In the genomic region with DNA sequence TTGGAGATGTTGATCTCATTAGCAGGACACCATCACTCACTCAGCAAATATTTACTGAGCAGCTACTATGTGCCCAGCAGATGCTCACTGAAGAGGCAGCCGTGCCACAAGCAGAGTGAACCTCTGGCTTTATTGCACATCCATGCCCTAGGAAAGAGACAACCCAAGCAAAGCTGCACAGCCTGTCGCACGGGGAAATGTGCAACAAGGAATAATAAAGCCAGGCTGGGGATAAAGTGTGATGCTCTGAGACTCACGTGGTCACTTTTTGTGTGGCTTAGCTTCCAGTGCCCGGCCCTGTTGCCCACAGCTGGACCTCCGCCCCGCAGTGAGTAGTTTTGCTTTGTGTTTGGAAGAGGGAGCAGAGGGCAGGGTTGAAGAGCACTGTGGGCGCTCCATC, we compare ENCODE assay signal across 25 cellular contexts.
DNase-seq lines count a peak whose midpoint lies in the region; ATAC-seq, FAIRE-seq and TF ChIP-seq lines count a peak whose summit lies in the region.
"Had no signal": no experiment of that assay in that cellular context is flagged by ENCODE, and none has a peak within 500 bp of the region (broad histone marks: within the 10 kb centered on the region; RNA-seq: fewer than 3 reads in every experiment).

No MANE protein-coding gene starts in this region.

- WGBS in A549 (ENCODE audit: missing lambda C conversion rate), result 88% methylated on average over 8 of the region's 8 CpGs

- H3K4me2 ChIP-seq in A549, result no peak overlapping the region
- H3K4me2 ChIP-seq: BLaER1 had no signal

- H3K9me3 ChIP-seq in A549, result no peaks in the 10 kb centered on the region
- H3K9me3 ChIP-seq: BE2C, BLaER1 had no signal

- H3K27ac ChIP-seq in A549, result peak overlapping the region; percentile 86 to 93; a peak in 5 of 6 replicates
- H3K27ac ChIP-seq: 22Rv1, BLaER1 had no signal

- ATAC-seq in A549, result no peak
- no peak for ATAC-seq in GM19395 (IDR thresholded peaks at IDR 0.05; ENCODE audit: unreplicated experiment)
- ATAC-seq: GM12878 had no signal

- no peak for TF ChIP-seq EP300 in A549 (IDR thresholded peaks at IDR 0.05)

- POLR2A ChIA-PET in A549 (lab: Yijun Ruan, JAX), result no interaction called here

- TF ChIP-seq RAD21 in A549 (conservative IDR thresholded peaks at IDR 0.05 in 1 of 2, IDR thresholded peaks at IDR 0.05 in 1 of 2), result no peak

- H3K4me1 ChIP-seq in A549, result peaks cover 45% of the 10 kb centered on the region
- H3K4me1 ChIP-seq: BE2C had no signal

- no peak for FAIRE-seq in A549 (lab: Jason Lieb, UNC)
- FAIRE-seq: GM12878, GM12892, GM18507 had no signal

- no peak for TF ChIP-seq POLR2A in A549 (IDR thresholded peaks at IDR 0.05; ENCODE audit: low read length)

- H3K4me3 ChIP-seq in A549, result no peak overlapping the region
- H3K4me3 ChIP-seq: BLaER1, GM12878 had no signal

- peak; percentile 42 for DNase-seq in activated effector memory CD4-positive, alpha-beta T cell treated with anti-CD3 and anti-CD28 coated beads, Interleukin-2, amount 50 U/mL, for 16 hours
- no peak for DNase-seq in activated effector memory CD4-positive, alpha-beta T cell treated with Interleukin-2 at 50 U/mL for 16 hours
- no peak for DNase-seq in A549 (ENCODE audit: low read depth in 1 of 2, low spot score in 1 of 2)
- peak; percentile 59 for DNase-seq in mesenteric fat pad (ENCODE audit: low spot score)
- no peak for DNase-seq in stimulated activated CD4-positive, alpha-beta T cell treated with anti-CD3 and anti-CD28 coated beads, Interleukin-4, amount 100 ng/mL, for 24 hours
- DNase-seq: ACHN; BE2C; C1 segment of cervical spinal cord; CD4-positive, alpha-beta memory T cell; CD4-positive, CD25-positive, alpha-beta regulatory T cell; CD8-positive, alpha-beta memory T cell; COR-L47; DMS 273 treated with DMSO at 0.1 percent for 48 hours; DMS153; DMS53; DMS79; DND-41; EL; GDM1 had no signal

- TF ChIP-seq CTCF in A549 (IDR thresholded peaks at IDR 0.05), result no peak

- CTCF ChIA-PET in A549 (lab: Yijun Ruan, JAX), result interaction anchor here (0.7 to 2.3 kb wide), 8 partner anchors 11 to 911 kb away, joined by 3 to 10 read pairs (median 5); no protein-coding TSS in a partner anchor

TF ChIP-seq in A549, 52 proteins besides CTCF, POLR2A, EP300 and RAD21:
- no peak for TF ChIP-seq HES2 (IDR thresholded peaks at IDR 0.05)
- TF ChIP-seq BCL3 (IDR thresholded peaks at IDR 0.05), result no peak
- TF ChIP-seq RFX5 (IDR thresholded peaks at IDR 0.05), result no peak
- TF ChIP-seq, protein P1, sequence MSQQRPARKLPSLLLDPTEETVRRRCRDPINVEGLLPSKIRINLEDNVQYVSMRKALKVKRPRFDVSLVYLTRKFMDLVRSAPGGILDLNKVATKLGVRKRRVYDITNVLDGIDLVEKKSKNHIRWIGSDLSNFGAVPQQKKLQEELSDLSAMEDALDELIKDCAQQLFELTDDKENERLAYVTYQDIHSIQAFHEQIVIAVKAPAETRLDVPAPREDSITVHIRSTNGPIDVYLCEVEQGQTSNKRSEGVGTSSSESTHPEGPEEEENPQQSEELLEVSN (IDR thresholded peaks at IDR 0.05; ENCODE audit: borderline replicate concordance, low read depth), result no peak
- no peak for TF ChIP-seq CHD4 (IDR thresholded peaks at IDR 0.05; ENCODE audit: borderline replicate concordance)
- no peak for TF ChIP-seq HDAC2 (IDR thresholded peaks at IDR 0.05)
- no peak for TF ChIP-seq HEYL (CRISPR knock-in tag; IDR thresholded peaks at IDR 0.05)
- TF ChIP-seq KDM5A (IDR thresholded peaks at IDR 0.05), result no peak
- TF ChIP-seq JUN (IDR thresholded peaks at IDR 0.05), result no peak
- TF ChIP-seq MAZ (IDR thresholded peaks at IDR 0.05; ENCODE audit: borderline replicate concordance, low read depth, low read length), result no peak
- TF ChIP-seq BHLHE40 (IDR thresholded peaks at IDR 0.05; ENCODE audit: low read depth, low read length), result no peak
- no peak for TF ChIP-seq NR3C1 (IDR thresholded peaks at IDR 0.05)
- TF ChIP-seq, protein P2, sequence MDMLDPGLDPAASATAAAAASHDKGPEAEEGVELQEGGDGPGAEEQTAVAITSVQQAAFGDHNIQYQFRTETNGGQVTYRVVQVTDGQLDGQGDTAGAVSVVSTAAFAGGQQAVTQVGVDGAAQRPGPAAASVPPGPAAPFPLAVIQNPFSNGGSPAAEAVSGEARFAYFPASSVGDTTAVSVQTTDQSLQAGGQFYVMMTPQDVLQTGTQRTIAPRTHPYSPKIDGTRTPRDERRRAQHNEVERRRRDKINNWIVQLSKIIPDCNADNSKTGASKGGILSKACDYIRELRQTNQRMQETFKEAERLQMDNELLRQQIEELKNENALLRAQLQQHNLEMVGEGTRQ (IDR thresholded peaks at IDR 0.05), result no peak
- no peak for TF ChIP-seq RARB (CRISPR knock-in tag; IDR thresholded peaks at IDR 0.05)
- TF ChIP-seq, protein P3, sequence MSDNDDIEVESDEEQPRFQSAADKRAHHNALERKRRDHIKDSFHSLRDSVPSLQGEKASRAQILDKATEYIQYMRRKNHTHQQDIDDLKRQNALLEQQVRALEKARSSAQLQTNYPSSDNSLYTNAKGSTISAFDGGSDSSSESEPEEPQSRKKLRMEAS (IDR thresholded peaks at IDR 0.05), result no peak
- TF ChIP-seq FOXS1 (CRISPR knock-in tag; IDR thresholded peaks at IDR 0.05), result no peak
- TF ChIP-seq RNF2 (IDR thresholded peaks at IDR 0.05; ENCODE audit: borderline replicate concordance, low read depth), result no peak
- TF ChIP-seq SMC3 (IDR thresholded peaks at IDR 0.05), result no peak
- no peak for TF ChIP-seq PHF8 (IDR thresholded peaks at IDR 0.05; ENCODE audit: borderline replicate concordance, low read depth)
- TF ChIP-seq NFE2L2 (conservative IDR thresholded peaks at IDR 0.05; ENCODE audit: low read length), result no peak

Comparison
In these comparisons a context has a peak if more than half of its experiments do, and no peak if none do; other contexts are left out.
1. DNase-seq: peak in activated effector memory CD4-positive, alpha-beta T cell treated with anti-CD3 and anti-CD28 coated beads, Interleukin-2, amount 50 U/mL, for 16 hours (single experiment) and mesenteric fat pad (single experiment); none in activated effector memory CD4-positive, alpha-beta T cell treated with Interleukin-2 at 50 U/mL for 16 hours (single experiment), A549 (0 of 2) and stimulated activated CD4-positive, alpha-beta T cell treated with anti-CD3 and anti-CD28 coated beads, Interleukin-4, amount 100 ng/mL, for 24 hours (single experiment).